In genomic region chr17:73231363-73231762, GRCh38 we compare ENCODE assay signal across 1 cellular context.
TF ChIP-seq lines count a peak whose summit lies in the region.

No MANE protein-coding gene starts in this region.

TF ChIP-seq in WTC11, 78 proteins besides CTCF, POLR2A, EP300 and RAD21 (continued from another document):
- TF ChIP-seq E2F4 (CRISPR knock-in tag; IDR thresholded peaks at IDR 0.05; ENCODE audit: borderline replicate concordance, low read depth) (no peak), NR3C1 (CRISPR knock-in tag; conservative IDR thresholded peaks at IDR 0.05; ENCODE audit: low read depth) (no peak), USF1 (CRISPR knock-in tag; IDR thresholded peaks at IDR 0.05) (no peak), ZBTB21 (CRISPR knock-in tag; IDR thresholded peaks at IDR 0.05; ENCODE audit: borderline replicate concordance) (no peak)
